Comparison of ENCODE assay signal across 1 cellular context in the genomic region with DNA sequence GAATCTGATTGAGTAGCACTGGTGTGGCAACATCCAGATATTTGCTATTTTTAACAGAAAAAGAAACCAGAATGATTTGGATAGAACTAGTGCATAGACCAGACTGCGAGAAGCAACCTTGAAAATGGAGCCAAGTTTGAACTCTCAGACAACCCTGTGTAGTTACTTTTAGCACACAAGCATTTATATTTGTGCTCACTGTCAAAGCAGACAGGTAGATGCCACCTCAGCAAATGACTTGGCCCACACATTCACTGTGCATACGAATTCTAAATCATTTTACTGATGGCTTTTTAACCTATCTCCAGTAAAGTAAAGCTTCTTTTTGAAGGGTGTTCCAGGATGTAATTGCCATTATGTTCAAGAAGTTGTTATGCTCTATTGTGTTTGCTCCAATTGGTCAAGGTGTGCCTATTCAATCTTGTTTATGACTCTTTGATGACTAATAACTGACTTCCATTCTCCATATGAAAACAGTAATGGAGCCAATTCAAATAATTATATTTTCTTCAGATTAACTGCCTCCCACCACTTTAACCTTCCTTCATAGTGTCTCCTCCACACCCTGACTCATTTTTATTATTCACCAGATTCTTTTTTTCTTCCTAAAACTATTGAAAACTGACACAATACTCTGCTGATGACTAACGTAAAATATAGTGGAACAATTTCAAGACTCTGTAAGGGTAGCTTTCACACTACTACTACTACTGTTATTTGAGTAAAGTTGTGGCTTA.
TF ChIP-seq lines count a peak whose summit lies in the region.

No MANE protein-coding gene starts in this region.

TF ChIP-seq in HCT116, 20 proteins besides CTCF, POLR2A, EP300 and RAD21 (continued from another document):
- TF ChIP-seq CEBPB (IDR thresholded peaks at IDR 0.05; ENCODE audit: low read depth) (no peak), FOSL1 (IDR thresholded peaks at IDR 0.05; ENCODE audit: low read depth) (no peak), POLR2AphosphoS5 (IDR thresholded peaks at IDR 0.05; ENCODE audit: low read depth, low read length) (no peak)
